Comparison of ENCODE assay signal across 1 cellular context in genomic region chr9:69324549-69325401, GRCh38.
A peak's percentile ranks its signal among the peaks of the same experiment; 100 is the strongest.
TF ChIP-seq lines count a peak whose summit lies in the region.

TSS of gene ENTREP1 (plus strand) at chr9:69325215. CDS start at chr9:69325310, 95 bp downstream.

TF ChIP-seq in HEK293, 187 proteins besides CTCF, POLR2A, EP300 and RAD21 (continued from another document):
- peak; percentile 17; the same call in 1 of the 2 replicates for TF ChIP-seq ZBTB11 (tag by site-specific recombination; conservative IDR thresholded peaks at IDR 0.05; ENCODE audit: low read depth)
- TF ChIP-seq PBX3 (CRISPR knock-in tag; IDR thresholded peaks at IDR 0.05): 0 out of 2 replicates have a peak, but pooled peaks have one; percentile 18
- 0 out of 2 replicates have a peak, but pooled peaks have one; percentile 2 for TF ChIP-seq ZNF398 (tag by site-specific recombination; IDR thresholded peaks at IDR 0.05)
- peak; percentile 87 for TF ChIP-seq ZNF335 (tag by site-specific recombination; conservative IDR thresholded peaks at IDR 0.05)
- TF ChIP-seq ZNF639 (tag by site-specific recombination; IDR thresholded peaks at IDR 0.05): no peak
- TF ChIP-seq ZNF600 (tag by site-specific recombination; IDR thresholded peaks at IDR 0.05): 0 out of 2 replicates have a peak, but pooled peaks have one; percentile 28
- peak; percentile 50; the same call in 1 of the 2 replicates for TF ChIP-seq ZNF692 (tag by site-specific recombination; IDR thresholded peaks at IDR 0.05)
- no peak for TF ChIP-seq ZNF548 (tag by site-specific recombination; IDR thresholded peaks at IDR 0.05)
- TF ChIP-seq KLF1 (tag by site-specific recombination; IDR thresholded peaks at IDR 0.05): peak; percentile 71
- TF ChIP-seq ZBTB8A (tag by site-specific recombination; IDR thresholded peaks at IDR 0.05): peak; percentile 41; the same call in 1 of the 2 replicates
- TF ChIP-seq PRDM10 (tag by site-specific recombination; IDR thresholded peaks at IDR 0.05): peak; percentile 86
- TF ChIP-seq ZBTB26 (tag by site-specific recombination; optimal IDR thresholded peaks at IDR 0.05): peak; percentile 79
- TF ChIP-seq HIC1 (tag by site-specific recombination; IDR thresholded peaks at IDR 0.05): peak; percentile 36; the same call in 1 of the 2 replicates
- TF ChIP-seq ZNF704 (tag by site-specific recombination; IDR thresholded peaks at IDR 0.05): no peak
- peak; percentile 83 for TF ChIP-seq ZFHX2 (tag by site-specific recombination; conservative IDR thresholded peaks at IDR 0.05)
- TF ChIP-seq EGR2 (tag by site-specific recombination; IDR thresholded peaks at IDR 0.05; ENCODE audit: low read depth): peak; percentile 45; the same call in 1 of the 2 replicates
- TF ChIP-seq ZNF449 (tag by site-specific recombination; IDR thresholded peaks at IDR 0.05): peak; percentile 90
- TF ChIP-seq ZNF341 (tag by site-specific recombination; IDR thresholded peaks at IDR 0.05; ENCODE audit: low read depth): peak; percentile 56
- TF ChIP-seq GLIS1 (tag by site-specific recombination; IDR thresholded peaks at IDR 0.05): peak; percentile 64; the same call in 1 of the 2 replicates
- peak; percentile 45 for TF ChIP-seq ZBTB17 (tag by site-specific recombination; IDR thresholded peaks at IDR 0.05)
- TF ChIP-seq KLF7 (tag by site-specific recombination; IDR thresholded peaks at IDR 0.05; ENCODE audit: borderline replicate concordance): 0 out of 2 replicates have a peak, but pooled peaks have one; percentile 15
- no peak for TF ChIP-seq ZNF416 (tag by site-specific recombination; IDR thresholded peaks at IDR 0.05)
- TF ChIP-seq ZIC2 (tag by site-specific recombination; IDR thresholded peaks at IDR 0.05): peak; percentile 81
- TF ChIP-seq ZNF423 (tag by site-specific recombination; IDR thresholded peaks at IDR 0.05): peak; percentile 71
- TF ChIP-seq ZBTB20 (tag by site-specific recombination; IDR thresholded peaks at IDR 0.05): peak; percentile 83
- TF ChIP-seq SP2 (tag by site-specific recombination; IDR thresholded peaks at IDR 0.05): peak; percentile 56
- TF ChIP-seq ZNF510 (tag by site-specific recombination; IDR thresholded peaks at IDR 0.05; ENCODE audit: insufficient replicate concordance): no peak
- TF ChIP-seq REPIN1 (tag by site-specific recombination; IDR thresholded peaks at IDR 0.05; ENCODE audit: low read depth): no peak
